ENCODE assay signal across 1 cellular context in genomic region chr17:19330271-19330670, GRCh38.
TF ChIP-seq lines count a peak whose summit lies in the region.

No MANE protein-coding gene starts in this region.

TF ChIP-seq in HepG2, 621 proteins besides CTCF, POLR2A, EP300 and RAD21:
- TF ChIP-seq ZBTB1 (CRISPR knock-in tag; IDR thresholded peaks at IDR 0.05; ENCODE audit: borderline replicate concordance) (no peak), NR2F6 (IDR thresholded peaks at IDR 0.05) (0 out of 2 replicates have a peak, but pooled peaks have one; percentile 9), NR2F6 (CRISPR knock-in tag; IDR thresholded peaks at IDR 0.05) (no peak)
